8 cellular contexts compared by ENCODE assay signal in the genomic region with DNA sequence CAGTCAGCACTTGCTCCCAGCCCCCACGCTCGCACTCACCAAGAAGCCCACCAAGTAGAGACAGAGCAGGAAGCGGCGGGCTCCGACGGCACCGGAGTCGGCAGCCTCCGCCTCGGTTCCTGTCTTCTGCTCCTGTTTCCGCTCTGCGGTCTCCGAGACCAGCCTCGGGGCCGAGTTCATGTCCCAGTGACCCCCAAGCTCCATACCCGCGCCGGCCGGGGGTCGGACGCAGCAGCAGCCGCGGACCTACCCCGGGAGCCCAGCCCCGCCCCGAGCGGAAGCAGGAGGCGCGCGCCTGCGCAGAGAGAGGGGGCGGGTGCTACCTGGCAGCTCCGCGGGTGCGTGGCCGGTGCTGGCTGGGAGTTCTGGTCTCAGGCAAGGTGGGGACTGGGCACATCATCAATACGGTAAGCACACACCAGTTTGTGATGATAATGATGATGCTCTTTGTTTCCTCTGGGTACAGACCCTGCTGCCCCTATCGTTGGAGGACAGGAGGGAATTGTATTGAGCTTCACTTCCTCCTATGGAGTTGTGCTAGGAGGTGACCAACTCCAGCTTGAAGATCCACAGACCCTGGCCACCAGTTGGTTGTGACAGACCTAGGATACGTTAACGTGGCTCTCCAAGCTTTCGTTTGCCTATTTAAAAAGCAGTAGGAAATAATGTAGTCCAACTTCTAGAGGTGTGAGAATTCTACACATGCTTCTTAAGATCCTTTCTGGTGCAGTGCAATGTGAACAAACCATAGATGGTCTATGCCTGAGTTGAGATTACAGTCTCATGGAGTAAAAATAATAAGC. TPM values are rescaled to one million over a fixed set of nuclear protein-coding genes. Genes with fewer than 3 reads are reported as not detected.
A peak's percentile ranks its signal among the peaks of the same experiment; 100 is the strongest.
DNase-seq lines count a peak whose midpoint lies in the region; ATAC-seq, FAIRE-seq and TF ChIP-seq lines count a peak whose summit lies in the region.

No MANE protein-coding gene starts in this region.

- TF ChIP-seq CTCF in nephron progenitor cell (IDR thresholded peaks at IDR 0.05), result no peak

- peak overlapping the region; percentile 93 for H3K4me3 Mint-ChIP-seq in activated T-helper 17 cell treated with anti-CD3 and anti-CD28 coated beads, Interleukin-2, amount 50 U/mL, for 72 hours
- H3K4me3 Mint-ChIP-seq in nephron progenitor cell, result peak overlapping the region; percentile 97
- H3K4me3 Mint-ChIP-seq in stimulated activated naive CD8-positive, alpha-beta T cell treated with anti-CD3 and anti-CD28 coated beads, Interleukin-15, amount 100 ng/mL, for 72 hours, result peak overlapping the region; percentile 95 to 97

- H3K4me1 Mint-ChIP-seq in activated T-helper 17 cell treated with anti-CD3 and anti-CD28 coated beads, Interleukin-2, amount 50 U/mL, for 72 hours, result peaks cover 22% of the 10 kb centered on the region
- peaks cover 48% of the 10 kb centered on the region for H3K4me1 Mint-ChIP-seq in nephron progenitor cell
- peaks cover 42% of the 10 kb centered on the region for H3K4me1 Mint-ChIP-seq in stimulated activated naive CD8-positive, alpha-beta T cell treated with anti-CD3 and anti-CD28 coated beads, Interleukin-15, amount 100 ng/mL, for 72 hours

- peaks cover 4% of the 10 kb centered on the region for H3K36me3 Mint-ChIP-seq in activated T-helper 17 cell treated with anti-CD3 and anti-CD28 coated beads, Interleukin-2, amount 50 U/mL, for 72 hours (ENCODE audit: low read depth)
- H3K36me3 Mint-ChIP-seq in nephron progenitor cell (ENCODE audit: low read depth), result peaks cover 28% of the 10 kb centered on the region

- no peaks in the 10 kb centered on the region for H3K27me3 Mint-ChIP-seq in activated T-helper 17 cell treated with anti-CD3 and anti-CD28 coated beads, Interleukin-2, amount 50 U/mL, for 72 hours
- no peaks in the 10 kb centered on the region for H3K27me3 Mint-ChIP-seq in nephron progenitor cell (ENCODE audit: low read depth, poor library complexity)
- H3K27me3 Mint-ChIP-seq in stimulated activated naive CD8-positive, alpha-beta T cell treated with anti-CD3 and anti-CD28 coated beads, Interleukin-15, amount 100 ng/mL, for 72 hours, result no peaks in the 10 kb centered on the region

- no peak for FAIRE-seq in HTR-8/SVneo (lab: Jason Lieb, UNC)
- no peak for FAIRE-seq in RCC 7860 (lab: Jason Lieb, UNC)

- no peaks in the 10 kb centered on the region for H3K9me3 Mint-ChIP-seq in activated T-helper 17 cell treated with anti-CD3 and anti-CD28 coated beads, Interleukin-2, amount 50 U/mL, for 72 hours
- peaks cover 10% of the 10 kb centered on the region for H3K9me3 Mint-ChIP-seq in nephron progenitor cell
- no peaks in the 10 kb centered on the region for H3K9me3 Mint-ChIP-seq in stimulated activated naive CD8-positive, alpha-beta T cell treated with anti-CD3 and anti-CD28 coated beads, Interleukin-15, amount 100 ng/mL, for 72 hours

- ATAC-seq in GM21390 (IDR thresholded peaks at IDR 0.05; ENCODE audit: unreplicated experiment), result peak; percentile 93
- ATAC-seq in activated T-helper 17 cell treated with anti-CD3 and anti-CD28 coated beads, Interleukin-2, amount 50 U/mL, for 72 hours (replicated peaks), result peak; percentile 98
- peak; percentile 95 for ATAC-seq in stimulated activated naive CD8-positive, alpha-beta T cell treated with anti-CD3 and anti-CD28 coated beads, Interleukin-15, amount 100 ng/mL, for 72 hours

- peak overlapping the region; percentile 92 for H3K27ac Mint-ChIP-seq in activated T-helper 17 cell treated with anti-CD3 and anti-CD28 coated beads, Interleukin-2, amount 50 U/mL, for 72 hours
- peak overlapping the region; percentile 1 for H3K27ac Mint-ChIP-seq in nephron progenitor cell
- peak overlapping the region; percentile 94 to 97 for H3K27ac Mint-ChIP-seq in stimulated activated naive CD8-positive, alpha-beta T cell treated with anti-CD3 and anti-CD28 coated beads, Interleukin-15, amount 100 ng/mL, for 72 hours

- DNase-seq in DMS53 (lab: John Stamatoyannopoulos, UW) (peak; percentile 91), HTR-8/SVneo (ENCODE audit: insufficient read length, low spot score) (peak; percentile 81), RCC 7860 (ENCODE audit: low spot score) (peak; percentile 43), fibroblast of the conjunctiva (ENCODE audit: low read depth) (peak; percentile 31), nephron progenitor cell (peak; percentile 94)
- DNase-seq in stimulated activated naive CD8-positive, alpha-beta T cell treated with anti-CD3 and anti-CD28 coated beads, Interleukin-15, amount 100 ng/mL, for 72 hours, result peak; percentile 83 to 85

RNA-seq across cellular contexts. Expression of a gene that starts 25.0 kb away (rescaled TPM):
- 1 to 10 TPM; 4.9 to 6.4 TPM for total RNA-seq in activated T-helper 17 cell treated with anti-CD3 and anti-CD28 coated beads, Interleukin-2, amount 50 U/mL, for 72 hours

Comparison
In these comparisons a context has a peak if more than half of its experiments do, and no peak if none do; other contexts are left out.
1. Peak in every context shown above with its lines: DNase-seq and ATAC-seq.
2. DNase-seq: peak in every context shown above with its lines; median percentile 94 in nephron progenitor cell; 91 in DMS53; 84 in stimulated activated naive CD8-positive, alpha-beta T cell treated with anti-CD3 and anti-CD28 coated beads, Interleukin-15, amount 100 ng/mL, for 72 hours; 81 in HTR-8/SVneo; 43 in RCC 7860; 31 in fibroblast of the conjunctiva.
3. H3K27ac Mint-ChIP-seq: peak in every context shown above with its lines; median percentile 96 in stimulated activated naive CD8-positive, alpha-beta T cell treated with anti-CD3 and anti-CD28 coated beads, Interleukin-15, amount 100 ng/mL, for 72 hours; 92 in activated T-helper 17 cell treated with anti-CD3 and anti-CD28 coated beads, Interleukin-2, amount 50 U/mL, for 72 hours; 1 in nephron progenitor cell.